Comparison of ENCODE assay signal across 1 cellular context in genomic region chr15:82535566-82536408, GRCh38.
A peak's percentile ranks its signal among the peaks of the same experiment; 100 is the strongest.
TF ChIP-seq lines count a peak whose summit lies in the region.

No MANE protein-coding gene starts in this region.

TF ChIP-seq in GM12878, 131 proteins besides CTCF, POLR2A, EP300 and RAD21 (continued from another document):
- TF ChIP-seq HSF1 (IDR thresholded peaks at IDR 0.05; ENCODE audit: low read depth, low read length) (no peak), ZSCAN29 (IDR thresholded peaks at IDR 0.05) (no peak), EZH2 (IDR thresholded peaks at IDR 0.05; ENCODE audit: borderline replicate concordance, control insufficient read depth, low read depth, low read length) (no peak), IKZF1 (conservative IDR thresholded peaks at IDR 0.05) (no peak), ATF7 (IDR thresholded peaks at IDR 0.05; ENCODE audit: low read depth) (no peak), CHD2 (IDR thresholded peaks at IDR 0.05; ENCODE audit: borderline replicate concordance, low read depth, low read length) (no peak), FOS (IDR thresholded peaks at IDR 0.05; ENCODE audit: borderline replicate concordance, extremely low read depth, insufficient read length) (no peak), RELA (IDR thresholded peaks at IDR 0.05; ENCODE audit: borderline replicate concordance, partially characterized antibody) (no peak), SP1 (IDR thresholded peaks at IDR 0.05; ENCODE audit: low read depth, low read length) (no peak), ZBTB11 (CRISPR knock-in tag; IDR thresholded peaks at IDR 0.05) (no peak), KAT2A (conservative IDR thresholded peaks at IDR 0.05; ENCODE audit: control insufficient read depth, low read depth, low read length) (no peak), ZBED1 (IDR thresholded peaks at IDR 0.05; ENCODE audit: borderline replicate concordance) (peak; percentile 57), SMAD5 (IDR thresholded peaks at IDR 0.05; ENCODE audit: low read depth) (peak; percentile 37; the same call in 1 of the 2 replicates), MAX (IDR thresholded peaks at IDR 0.05; ENCODE audit: low read depth, low read length) (no peak), SMAD1 (IDR thresholded peaks at IDR 0.05; ENCODE audit: low read depth, partially characterized antibody) (no peak), CBX5 (IDR thresholded peaks at IDR 0.05; ENCODE audit: low read depth) (no peak), MYB (IDR thresholded peaks at IDR 0.05; ENCODE audit: borderline replicate concordance, low read depth, low read length) (no peak), TCF7 (IDR thresholded peaks at IDR 0.05; ENCODE audit: borderline replicate concordance) (no peak), DPF2 (IDR thresholded peaks at IDR 0.05) (no peak), NRF1 (conservative IDR thresholded peaks at IDR 0.05; ENCODE audit: low read depth, low read length) (no peak), MTA3 (IDR thresholded peaks at IDR 0.05; ENCODE audit: borderline replicate concordance, low read length) (peak; percentile 79; the same call in 1 of the 2 replicates), TAF1 (IDR thresholded peaks at IDR 0.05; ENCODE audit: borderline replicate concordance, low read depth, low read length) (no peak), SREBF2 (IDR thresholded peaks at IDR 0.05; ENCODE audit: low read length) (no peak), CUX1 (IDR thresholded peaks at IDR 0.05; ENCODE audit: insufficient replicate concordance, low read depth, low read length) (no peak)
